ENCODE assay signal across 8 cellular contexts in the genomic region with DNA sequence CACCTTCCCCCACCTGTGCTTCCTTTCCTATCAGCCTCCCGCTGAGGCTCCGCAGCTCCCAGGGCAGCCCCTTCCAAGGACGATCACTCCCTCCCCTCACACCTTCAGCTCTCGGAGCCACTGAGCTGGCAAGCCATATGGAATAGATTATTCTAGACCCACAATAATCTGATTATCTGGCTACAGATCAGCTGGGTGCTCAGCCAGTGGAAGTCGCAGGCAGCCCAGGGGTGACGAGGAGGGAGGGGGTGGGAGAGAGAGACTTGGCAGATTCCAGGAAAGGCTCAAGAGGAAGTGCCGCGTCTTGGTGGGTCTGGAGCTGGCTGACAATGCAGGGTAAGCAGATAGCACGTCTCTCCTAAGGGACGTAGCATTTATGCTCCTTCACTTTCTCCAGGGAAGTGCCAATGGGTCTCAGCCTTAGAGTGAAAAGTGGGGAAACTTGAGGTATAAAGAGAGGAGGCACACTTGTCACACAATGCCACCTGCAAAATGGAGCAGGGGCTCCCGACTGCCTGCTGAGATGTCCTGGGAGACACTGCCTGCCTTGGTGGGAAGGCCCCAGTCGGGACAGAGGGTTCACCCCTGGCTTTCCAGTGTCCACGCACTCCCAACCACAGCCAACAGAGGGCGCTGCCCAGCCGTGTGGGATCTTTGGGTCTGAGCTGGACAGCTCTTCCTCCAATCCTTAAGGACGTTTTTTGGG. TPM values are rescaled to one million over a fixed set of nuclear protein-coding genes. Genes with fewer than 3 reads are reported as not detected.
DNase-seq lines count a peak whose midpoint lies in the region; ATAC-seq and TF ChIP-seq lines count a peak whose summit lies in the region.

No MANE protein-coding gene starts in this region.

- POLR2A ChIA-PET in Caco-2 (lab: Charles Lee) = interaction anchor here (0.5 to 1.0 kb wide), 3 partner anchors 63 to 114 kb away, joined by 3 read pairs; no protein-coding TSS in a partner anchor

- H3K4me1 ChIP-seq in Caco-2 = peaks cover 26% of the 10 kb centered on the region

- no TSS peak for BruUV-seq in Caco-2 (replicated peaks; lab: Mats Ljungman, UMichigan)

- H3K9me3 Mint-ChIP-seq in Caco-2 (ENCODE audit: unreplicated experiment) = no peaks in the 10 kb centered on the region
- no peaks in the 10 kb centered on the region for H3K9me3 Mint-ChIP-seq in central memory CD8-positive, alpha-beta T cell

- no peak overlapping the region for H3K4me3 Mint-ChIP-seq in Caco-2 (ENCODE audit: unreplicated experiment)
- H3K4me3 Mint-ChIP-seq in central memory CD8-positive, alpha-beta T cell = no peak overlapping the region

- peak; percentile 79 to 96 for TF ChIP-seq CTCF in Caco-2 (IDR thresholded peaks at IDR 0.05; ENCODE audit: insufficient read depth in 1 of 2, low read depth in 1 of 2, low read length in 1 of 2, severe bottlenecking in 1 of 2, unreplicated experiment in 1 of 2)

- DNase-seq in Caco-2 (peak; percentile 74 to 89), NCI-H1694 treated with DMSO at 0.1 percent for 48 hours (lab: John Stamatoyannopoulos, UW) (peak; percentile 10), left lobe of liver (ENCODE audit: low spot score) (peak; percentile 80)
- peak; percentile 42 for DNase-seq in activated CD4-positive, CD25-positive, alpha-beta regulatory T cell treated with anti-CD3 and anti-CD28 coated beads, Interleukin-2, amount 50 U/mL, for 16 hours (ENCODE audit: low read depth, low spot score)
- peak; percentile 41 to 61 for DNase-seq in central memory CD8-positive, alpha-beta T cell (ENCODE audit: low spot score in 2 of 2)
- DNase-seq in stimulated activated CD4-positive, alpha-beta T cell treated with anti-CD3 and anti-CD28 coated beads, Interleukin-4, amount 100 ng/mL, for 24 hours = peak; percentile 69

- CTCF ChIA-PET in Caco-2 (lab: Charles Lee) = interaction anchor here (0.6 to 5.7 kb wide), 26 partner anchors 9 to 185 kb away, joined by 3 to 154 read pairs (median 4); partner anchors contain the start of genes AP3S2, MESP1, MESP2 and TICRR

- H3K4me1 Mint-ChIP-seq in Caco-2 (ENCODE audit: low read depth, unreplicated experiment) = peaks cover 7% of the 10 kb centered on the region
- no peaks in the 10 kb centered on the region for H3K4me1 Mint-ChIP-seq in central memory CD8-positive, alpha-beta T cell

- no peaks in the 10 kb centered on the region for H3K27me3 Mint-ChIP-seq in Caco-2 (ENCODE audit: insufficient read depth, unreplicated experiment)
- peaks cover 20% of the 10 kb centered on the region for H3K27me3 Mint-ChIP-seq in central memory CD8-positive, alpha-beta T cell

- H3K36me3 Mint-ChIP-seq in Caco-2 (ENCODE audit: insufficient read depth, unreplicated experiment) = no peaks in the 10 kb centered on the region
- H3K36me3 Mint-ChIP-seq in central memory CD8-positive, alpha-beta T cell (ENCODE audit: insufficient read depth) = no peaks in the 10 kb centered on the region

- H3K9me3 ChIP-seq in Caco-2 = no peaks in the 10 kb centered on the region

- H3K27me3 ChIP-seq in Caco-2 (replicated peaks; ENCODE audit: control insufficient read depth, insufficient read depth, low read length) = no peaks in the 10 kb centered on the region

- ATAC-seq in GM21529 (IDR thresholded peaks at IDR 0.05; ENCODE audit: unreplicated experiment) = peak; percentile 74
- no peak for ATAC-seq in central memory CD8-positive, alpha-beta T cell (replicated peaks; ENCODE audit: extremely low read depth, poor library complexity, severe bottlenecking)
- peak; percentile 89 for ATAC-seq in left lobe of liver
- no peak for ATAC-seq in GM18870 (IDR thresholded peaks at IDR 0.05; ENCODE audit: unreplicated experiment)

- no peak overlapping the region for H3K4me3 ChIP-seq in Caco-2 (ENCODE audit: low read depth, low read length)

- intact Hi-C loops in Caco-2 (cut with micrococcal nuclease; ENCODE audit: unreplicated experiment) = loop anchor here (1.0 to 10.0 kb wide), 4 partner anchors 20 to 128 kb away; no protein-coding TSS in a partner anchor

- H3K36me3 ChIP-seq in Caco-2 (ENCODE audit: control insufficient read depth, insufficient read depth, low read length) = no peaks in the 10 kb centered on the region

- no peak overlapping the region for H3K27ac Mint-ChIP-seq in Caco-2 (ENCODE audit: unreplicated experiment)
- H3K27ac Mint-ChIP-seq in central memory CD8-positive, alpha-beta T cell (ENCODE audit: low read depth) = no peak overlapping the region

RNA-seq across cellular contexts. Expression of gene MESP1, which starts 9.4 kb away (rescaled TPM):
- total RNA-seq in Caco-2 (2022) (1.00 and 2.2 TPM in 2 replicates), left lobe of liver (3.1 TPM)

RNA-seq across cellular contexts. Expression of gene MESP2, which starts 15.7 kb away (rescaled TPM):
- total RNA-seq in Caco-2 (2022) (0.32 and 0.70 TPM in 2 replicates), left lobe of liver (0.15 TPM)

RNA-seq across cellular contexts. Expression of gene ANPEP, which starts 54.2 kb away (rescaled TPM):
- total RNA-seq in Caco-2 (2022) (1.9 and 3.8 TPM in 2 replicates), left lobe of liver (383 TPM)

Comparison
In these comparisons a context has a peak if more than half of its experiments do, and no peak if none do; other contexts are left out.
1. DNase-seq: peak in every context shown above with its lines; median percentile 82 in Caco-2; 80 in left lobe of liver; 69 in stimulated activated CD4-positive, alpha-beta T cell treated with anti-CD3 and anti-CD28 coated beads, Interleukin-4, amount 100 ng/mL, for 24 hours; 51 in central memory CD8-positive, alpha-beta T cell; 42 in activated CD4-positive, CD25-positive, alpha-beta regulatory T cell treated with anti-CD3 and anti-CD28 coated beads, Interleukin-2, amount 50 U/mL, for 16 hours; 10 in NCI-H1694 treated with DMSO at 0.1 percent for 48 hours.
2. ATAC-seq: peak in GM21529 (single experiment) and left lobe of liver (single experiment); none in central memory CD8-positive, alpha-beta T cell (single experiment) and GM18870 (single experiment).
3. RNA of gene ANPEP, which starts 54.2 kb away (total RNA-seq): 383 TPM in left lobe of liver (single experiment); 1.9 to 3.8 TPM in Caco-2; every median in the first group is over 10 times any median in the second.